ENCODE assay signal across 10 cellular contexts in the genomic region with DNA sequence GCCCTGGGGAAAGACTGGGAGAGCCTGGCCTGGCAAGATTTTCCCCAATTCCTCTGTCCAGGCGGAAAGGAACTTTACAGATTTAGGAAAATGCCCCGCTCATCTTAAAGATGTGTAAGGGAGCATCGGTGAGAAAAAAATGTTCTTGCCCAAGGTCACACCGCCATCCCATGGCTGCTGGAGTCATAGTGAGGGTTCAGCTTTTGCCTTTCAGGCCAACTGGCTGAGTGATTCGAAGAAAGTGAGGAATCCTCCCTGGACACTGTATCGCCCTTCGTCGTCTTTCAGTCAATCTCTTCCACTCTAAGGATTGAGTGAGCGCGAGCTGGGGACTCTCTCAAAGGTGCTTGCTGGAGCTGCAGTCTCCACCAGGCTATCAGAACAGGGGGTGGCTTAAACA. TPM values are rescaled to one million over a fixed set of nuclear protein-coding genes. Genes with fewer than 3 reads are reported as not detected.
DNase-seq lines count a peak whose midpoint lies in the region; ATAC-seq, FAIRE-seq and TF ChIP-seq lines count a peak whose summit lies in the region.
"Had no signal": no experiment of that assay in that cellular context is flagged by ENCODE, and none has a peak within 500 bp of the region (broad histone marks: within the 10 kb centered on the region; RNA-seq: fewer than 3 reads in every experiment).

No MANE protein-coding gene starts in this region.

- no peak overlapping the region for H3K27ac Mint-ChIP-seq in memory B cell

- in situ Hi-C loops in G401 (cut with HindIII; ENCODE audit: low sequenced_read_pairs) (no loop called here), K562 (cut with MboI) (no loop called here)

- H3K36me3 ChIP-seq in K562 (ENCODE audit: control insufficient read depth, insufficient read depth, low read length) (no peaks in the 10 kb centered on the region), upper lobe of left lung (no peaks in the 10 kb centered on the region)

- H3K27ac ChIP-seq in K562 (ENCODE audit: extremely low read depth, low read depth, low read length) (no peak overlapping the region), upper lobe of left lung (peak overlapping the region; percentile 79 to 88 (median 84))

- H3K79me2 ChIP-seq in K562 (ENCODE audit: control insufficient read depth, insufficient read depth, low read length): no peaks in the 10 kb centered on the region

- H3K9me3 ChIP-seq in K562 (replicated peaks; ENCODE audit: control insufficient read depth, insufficient read depth, low read depth, low read length) (no peaks in the 10 kb centered on the region), upper lobe of left lung (no peaks in the 10 kb centered on the region)

- no peak overlapping the region for H3K4me2 ChIP-seq in K562 (ENCODE audit: insufficient read depth, low read length)

- CTCF ChIA-PET in K562 (lab: Yijun Ruan, JAX; ENCODE audit: low intra/inter-chr PET ratio): interaction anchor here (0.6 kb wide), 1 partner anchor 160 kb away, joined by 3 read pairs; no protein-coding TSS in a partner anchor

- TF ChIP-seq RAD21 in K562 (CRISPR knock-in tag; conservative IDR thresholded peaks at IDR 0.05 in 1 of 2, IDR thresholded peaks at IDR 0.05 in 1 of 2): peak in 1 of 2 experiments; percentile 51; a peak in 2 of 4 replicates

- BruUV-seq in K562 (replicated peaks; lab: Mats Ljungman, UMichigan): no TSS peak

- 0 out of 2 replicates have a peak, but pooled peaks cover 3% of the 10 kb centered on the region for H4K20me1 ChIP-seq in K562 (replicated peaks; ENCODE audit: control insufficient read depth, insufficient read depth, low read length)

- H3K27me3 ChIP-seq in K562 (ENCODE audit: control insufficient read depth in 2 of 2, insufficient read depth in 2 of 2, low read length in 2 of 2) (peaks cover 26 to 35% of the 10 kb centered on the region in 2 experiments; a peak in 4 of 5 replicates), upper lobe of left lung (peaks cover 0 to 12% (median 5%) of the 10 kb centered on the region in 4 donors)

- POLR2A ChIA-PET in K562 (lab: Yijun Ruan, JAX): interaction anchor here (0.6 kb wide), 1 partner anchor 127 kb away, joined by 3 read pairs; no protein-coding TSS in a partner anchor

- H2AFZ ChIP-seq in K562 (ENCODE audit: low read depth, low read length): no peak overlapping the region

- peaks cover 23% of the 10 kb centered on the region for H3K27me3 Mint-ChIP-seq in memory B cell

- peak overlapping the region; percentile 58 for H3K4me3 Mint-ChIP-seq in memory B cell

- H3K36me3 Mint-ChIP-seq in memory B cell: no peaks in the 10 kb centered on the region

- FAIRE-seq in K562 (lab: Jason Lieb, UNC): no peak

- TF ChIP-seq CTCF in K562 (IDR thresholded peaks at IDR 0.05 in 2 of 3, conservative IDR thresholded peaks at IDR 0.05 in 1 of 3; ENCODE audit: insufficient read depth in 2 of 3, low read depth in 1 of 3, low read length in 3 of 3): peak; percentile 29 to 35 (median 30); a peak in 4 of 6 replicates
- no peak for TF ChIP-seq CTCF in upper lobe of left lung (IDR thresholded peaks at IDR 0.05)

- H3K4me1 Mint-ChIP-seq in memory B cell: peaks cover 10% of the 10 kb centered on the region

- no peak for TF ChIP-seq POLR2A in K562 (conservative IDR thresholded peaks at IDR 0.05)
- TF ChIP-seq POLR2A in upper lobe of left lung (IDR thresholded peaks at IDR 0.05): no peak

- TF ChIP-seq EP300 in K562 (IDR thresholded peaks at IDR 0.05; ENCODE audit: low read length) (no peak), upper lobe of left lung (IDR thresholded peaks at IDR 0.05) (no peak)

- intact Hi-C loops in K562 (cut with micrococcal nuclease): no loop called here

- WGBS in K562 (ENCODE audit: insufficient coverage, low coverage, missing lambda C conversion rate): 18% methylated on average over 10 of the region's 10 CpGs
- 39 to 45% methylated on average over 10 of the region's 10 CpGs for WGBS in upper lobe of left lung, 2 donors

- no peaks in the 10 kb centered on the region for H3K9me1 ChIP-seq in K562 (ENCODE audit: control insufficient read depth, insufficient read depth, low read length)

- ATAC-seq in HG03108 (IDR thresholded peaks at IDR 0.05; ENCODE audit: unreplicated experiment): peak; percentile 13
- ATAC-seq in K562: peak; percentile 37; the same call in 2 of the 3 replicates
- ATAC-seq in memory B cell (ENCODE audit: low read depth): peak; percentile 50
- ATAC-seq in upper lobe of left lung (ENCODE audit: low FRiP score in 2 of 2): no peak

- no peak overlapping the region for H3K9ac ChIP-seq in K562 (ENCODE audit: insufficient read depth in 1 of 2, low read depth in 2 of 2, low read length in 2 of 2)

- no peak overlapping the region for H3K4me3 ChIP-seq in K562
- H3K4me3 ChIP-seq in upper lobe of left lung: peak overlapping the region; percentile 42 to 61 (median 53)

- no peaks in the 10 kb centered on the region for H3K9me3 Mint-ChIP-seq in memory B cell

- H3K4me1 ChIP-seq in K562 (replicated peaks in 1 of 2; ENCODE audit: control insufficient read depth in 2 of 2, insufficient read depth in 2 of 2, low read length in 2 of 2) (peaks cover 0 to 16% of the 10 kb centered on the region in 2 experiments; a peak in 2 of 5 replicates), upper lobe of left lung (peaks cover 20 to 32% (median 22%) of the 10 kb centered on the region in 4 donors)

- DNase-seq in G401 (ENCODE audit: low spot score) (peak; percentile 25), K562 (ENCODE audit: extremely low read depth in 1 of 4, low spot score in 3 of 4) (peak in 1 of 4 experiments; percentile 19), memory B cell (ENCODE audit: low spot score in 2 of 2) (peak in 1 of 2 donors; percentile 13), upper lobe of left lung (no peak)
- no peak for DNase-seq in central memory CD4-positive, alpha-beta T cell
- DNase-seq in stimulated activated naive CD4-positive, alpha-beta T cell treated with Interleukin-2 at 50 U/mL for 16 hours (lab: John Stamatoyannopoulos, UW): no peak
- no peak for DNase-seq in activated effector memory CD4-positive, alpha-beta T cell treated with anti-CD3 and anti-CD28 coated beads, Interleukin-2, amount 50 U/mL, for 16 hours

RNA-seq across cellular contexts. Expression of gene WFDC2, which starts 1.4 kb away (rescaled TPM):
- not detected in 2 replicates for total RNA-seq in G401 (2014; rRNA removed; shearing (Covaris generic))
- not detected in 2 replicates for total RNA-seq in K562 (2011; cell fraction: chromatin; rRNA removed; ENCODE audit: low replicate concordance)
- total RNA-seq in K562 (2011; cell fraction: nucleolus; rRNA removed): not detected in 2 replicates
- total RNA-seq in K562 (2011; cell fraction: nucleoplasm; rRNA removed): not detected in 2 replicates
- total RNA-seq in K562 (2014; rRNA removed): not detected in 2 replicates
- not detected in 2 replicates for total RNA-seq in K562 (2014; rRNA removed; fragmentation: Illumina TruSeq; extraction: Trizol)
- not detected in 2 replicates for total RNA-seq in K562 (2015; rRNA removed; fragmentation: Illumina TruSeq; extraction: Trizol)
- total RNA-seq in K562 (2021): not detected in 2 replicates
- not detected in 2 replicates for polyA plus RNA-seq in K562 (2011; rRNA removed)
- not detected in 2 replicates for polyA plus RNA-seq in K562 (2011; cell fraction: cytosol; rRNA removed)
- polyA plus RNA-seq in K562 (2011; cell fraction: nucleus; rRNA removed): not detected in 2 replicates
- polyA plus RNA-seq in K562 (2012): not detected in 2 replicates
- not detected in 2 replicates for polyA plus RNA-seq in K562 (2014; fragmentation: Illumina TruSeq; extraction: Trizol)
- not detected for polyA plus RNA-seq in K562 (2014; fragmentation: Nextera tagmentation; extraction: Ambion mirVana)
- not detected in 2 replicates for polyA plus RNA-seq in K562 (2014; rRNA removed)
- not detected in 2 replicates for polyA minus RNA-seq in K562 (2011; rRNA and poly(A)+ RNA removed)
- not detected in 2 replicates for polyA minus RNA-seq in K562 (2011; cell fraction: cytosol; rRNA and poly(A)+ RNA removed)
- not detected in 2 replicates for polyA minus RNA-seq in K562 (2011; cell fraction: nucleus; rRNA and poly(A)+ RNA removed)
- total RNA-seq in upper lobe of left lung: 100 to 1,000 TPM in 5 of 6 donors, 10 to 100 TPM in 1; 91.7 to 163 (median 135) TPM
- total RNA-seq: liver, RPMI7951 had no signal

RNA-seq across cellular contexts. Expression of gene SPINT3, which starts 44.5 kb away (rescaled TPM):
- not detected in 2 replicates for total RNA-seq in G401 (2014; rRNA removed; shearing (Covaris generic))
- total RNA-seq in K562 (2011; cell fraction: chromatin; rRNA removed; ENCODE audit: low replicate concordance): not detected in 2 replicates
- total RNA-seq in K562 (2011; cell fraction: nucleolus; rRNA removed): not detected in 2 replicates
- not detected in 2 replicates for total RNA-seq in K562 (2011; cell fraction: nucleoplasm; rRNA removed)
- not detected in 2 replicates for total RNA-seq in K562 (2014; rRNA removed)
- total RNA-seq in K562 (2014; rRNA removed; fragmentation: Illumina TruSeq; extraction: Trizol): not detected in 2 replicates
- total RNA-seq in K562 (2015; rRNA removed; fragmentation: Illumina TruSeq; extraction: Trizol): not detected in 2 replicates
- not detected in 2 replicates for total RNA-seq in K562 (2021)
- polyA plus RNA-seq in K562 (2011; rRNA removed): not detected in 2 replicates
- not detected in 2 replicates for polyA plus RNA-seq in K562 (2011; cell fraction: cytosol; rRNA removed)
- not detected in 2 replicates for polyA plus RNA-seq in K562 (2011; cell fraction: nucleus; rRNA removed)
- polyA plus RNA-seq in K562 (2012): not detected in 2 replicates
- not detected in 2 replicates for polyA plus RNA-seq in K562 (2014; fragmentation: Illumina TruSeq; extraction: Trizol)
- polyA plus RNA-seq in K562 (2014; fragmentation: Nextera tagmentation; extraction: Ambion mirVana): not detected
- polyA plus RNA-seq in K562 (2014; rRNA removed): not detected in 2 replicates
- not detected in 2 replicates for polyA minus RNA-seq in K562 (2011; rRNA and poly(A)+ RNA removed)
- not detected in 2 replicates for polyA minus RNA-seq in K562 (2011; cell fraction: cytosol; rRNA and poly(A)+ RNA removed)
- polyA minus RNA-seq in K562 (2011; cell fraction: nucleus; rRNA and poly(A)+ RNA removed): not detected in 2 replicates
- not detected for total RNA-seq in upper lobe of left lung
- total RNA-seq: liver, RPMI7951 had no signal
- polyA plus RNA-seq: liver had no signal

RNA-seq across cellular contexts. Expression of gene PIGT, which starts 55.0 kb away (rescaled TPM):
- 25.2 and 31.0 TPM in 2 replicates for total RNA-seq in G401 (2014; rRNA removed; shearing (Covaris generic))
- total RNA-seq in K562 (2011; cell fraction: chromatin; rRNA removed; ENCODE audit: low replicate concordance): 79.7 and 138 TPM in 2 replicates
- 114 and 122 TPM in 2 replicates for total RNA-seq in K562 (2011; cell fraction: nucleolus; rRNA removed)
- total RNA-seq in K562 (2011; cell fraction: nucleoplasm; rRNA removed): 128 and 181 TPM in 2 replicates
- total RNA-seq in K562 (2014; rRNA removed) (46.9 and 75.3 TPM in 2 replicates), K562 (2014; rRNA removed; fragmentation: Illumina TruSeq; extraction: Trizol) (27.3 and 31.5 TPM in 2 replicates), K562 (2015; rRNA removed; fragmentation: Illumina TruSeq; extraction: Trizol) (49.2 and 53.0 TPM in 2 replicates), K562 (2021) (75.1 and 79.9 TPM in 2 replicates), upper lobe of left lung (10 to 100 TPM; 49.9 to 86.3 (median 63.0) TPM)
- polyA plus RNA-seq in K562 (2011; rRNA removed) (14.6 and 42.1 TPM in 2 replicates), K562 (2014; fragmentation: Illumina TruSeq; extraction: Trizol) (105 and 108 TPM in 2 replicates), K562 (2014; fragmentation: Nextera tagmentation; extraction: Ambion mirVana) (10 to 100 TPM; 33.7 to 68.4 TPM), K562 (2014; rRNA removed) (30.9 and 35.4 TPM in 2 replicates)
- 37.1 and 63.7 TPM in 2 replicates for polyA plus RNA-seq in K562 (2011; cell fraction: cytosol; rRNA removed)
- polyA plus RNA-seq in K562 (2011; cell fraction: nucleus; rRNA removed): 67.5 and 112 TPM in 2 replicates
- 68.0 and 94.6 TPM in 2 replicates for polyA plus RNA-seq in K562 (2012)
- polyA minus RNA-seq in K562 (2011; rRNA and poly(A)+ RNA removed): 19.1 and 23.9 TPM in 2 replicates
- polyA minus RNA-seq in K562 (2011; cell fraction: cytosol; rRNA and poly(A)+ RNA removed): 36.1 and 43.0 TPM in 2 replicates
- polyA minus RNA-seq in K562 (2011; cell fraction: nucleus; rRNA and poly(A)+ RNA removed): 31.5 and 46.7 TPM in 2 replicates

Comparison
In these comparisons a context has a peak if more than half of its experiments do, and no peak if none do; other contexts are left out.
1. ATAC-seq: peak in HG03108 (single experiment), K562 (single experiment) and memory B cell (single experiment); none in upper lobe of left lung (0 of 2).
2. CTCF ChIP-seq: peak in K562 (3 of 3); none in upper lobe of left lung (0 of 6).
3. RNA of gene WFDC2, which starts 1.4 kb away (total RNA-seq): 91.7 to 163 TPM in upper lobe of left lung; not detected in G401 and not detected in K562; every median in the first group is over 10 times any median in the second.